ENCODE assay signal across 1 cellular context in genomic region chr1:23110391-23110790, GRCh38.
TF ChIP-seq lines count a peak whose summit lies in the region.

No MANE protein-coding gene starts in this region.

TF ChIP-seq in K562, 482 proteins besides CTCF, POLR2A, EP300 and RAD21 (continued from another document):
- TF ChIP-seq AFF1 (IDR thresholded peaks at IDR 0.05; ENCODE audit: low read depth in 1 of 2, partially characterized antibody in 2 of 2) (no peak), CCNT2 (IDR thresholded peaks at IDR 0.05; ENCODE audit: borderline replicate concordance, extremely low read depth, insufficient read length, low read depth, low read length) (no peak), POLR2B (IDR thresholded peaks at IDR 0.05; ENCODE audit: low read depth, partially characterized antibody) (no peak), FUS (optimal IDR thresholded peaks at IDR 0.05; ENCODE audit: low read depth, low read length) (no peak), CAMTA2 (CRISPR knock-in tag; conservative IDR thresholded peaks at IDR 0.05) (no peak), HDGF (IDR thresholded peaks at IDR 0.05) (peak; percentile 43; the same call in 1 of the 2 replicates), ZNF3 (CRISPR knock-in tag; IDR thresholded peaks at IDR 0.05) (0 out of 2 replicates have a peak, but pooled peaks have one; percentile 37), SREBF1 (IDR thresholded peaks at IDR 0.05; ENCODE audit: borderline replicate concordance, low read depth, low read length) (no peak), ATF6 (CRISPR knock-in tag; IDR thresholded peaks at IDR 0.05) (no peak), ZNF24 (IDR thresholded peaks at IDR 0.05) (no peak), CCAR2 (IDR thresholded peaks at IDR 0.05; ENCODE audit: low read depth, low read length) (no peak), RHOXF2B (CRISPR knock-in tag; conservative IDR thresholded peaks at IDR 0.05) (no peak), PCBP1 (IDR thresholded peaks at IDR 0.05; ENCODE audit: low read depth, low read length, poor library complexity, severe bottlenecking) (no peak), POLR3G (IDR thresholded peaks at IDR 0.05; ENCODE audit: extremely low read depth, insufficient read length, insufficient replicate concordance) (no peak), PHF20 (IDR thresholded peaks at IDR 0.05; ENCODE audit: partially characterized antibody) (no peak), SAFB2 (IDR thresholded peaks at IDR 0.05; ENCODE audit: borderline replicate concordance, low read depth, low read length, severe bottlenecking) (no peak), HMG20B (CRISPR knock-in tag; IDR thresholded peaks at IDR 0.05) (no peak), ZNF707 (CRISPR knock-in tag; conservative IDR thresholded peaks at IDR 0.05) (no peak), PATZ1 (CRISPR knock-in tag; IDR thresholded peaks at IDR 0.05; ENCODE audit: borderline replicate concordance) (no peak), PRPF4 (IDR thresholded peaks at IDR 0.05; ENCODE audit: insufficient read depth, low read depth, low read length, poor library complexity, severe bottlenecking) (no peak), DLX4 (CRISPR knock-in tag; IDR thresholded peaks at IDR 0.05) (no peak), MAFK (IDR thresholded peaks at IDR 0.05; ENCODE audit: low read length) (no peak), CREB3 (tag; conservative IDR thresholded peaks at IDR 0.05; ENCODE audit: low read depth) (no peak), THAP7 (CRISPR knock-in tag; IDR thresholded peaks at IDR 0.05) (no peak), NONO (IDR thresholded peaks at IDR 0.05; ENCODE audit: low read depth in 2 of 2, low read length in 1 of 2) (no peak), ZNF217 (CRISPR knock-in tag; IDR thresholded peaks at IDR 0.05) (no peak), USF2 (CRISPR knock-in tag; IDR thresholded peaks at IDR 0.05) (no peak), RBFOX2 (IDR thresholded peaks at IDR 0.05; ENCODE audit: low read depth, low read length) (no peak), ZKSCAN3 (CRISPR knock-in tag; IDR thresholded peaks at IDR 0.05) (no peak), TCF3 (CRISPR knock-in tag; IDR thresholded peaks at IDR 0.05) (no peak)
TF ChIP-seq in K562: peak in this region for 13.
